In genomic region chr6:38153076-38153475, GRCh38 we compare ENCODE assay signal across 1 cellular context.
TF ChIP-seq lines count a peak whose summit lies in the region.

No MANE protein-coding gene starts in this region.

TF ChIP-seq in GM12891, 5 proteins besides CTCF, POLR2A, EP300 and RAD21 (continued from another document):
- no peak for TF ChIP-seq SPI1 (IDR thresholded peaks at IDR 0.05; ENCODE audit: low read depth, low read length)
